Comparison of ENCODE assay signal across 9 cellular contexts in genomic region chr1:16978589-16979474, GRCh38. TPM values are rescaled to one million over a fixed set of nuclear protein-coding genes. Genes with fewer than 3 reads are reported as not detected.
A peak's percentile ranks its signal among the peaks of the same experiment; 100 is the strongest.
DNase-seq lines count a peak whose midpoint lies in the region; ATAC-seq lines count a peak whose summit lies in the region.
"Had no signal": no experiment of that assay in that cellular context is flagged by ENCODE, and none has a peak within 500 bp of the region (broad histone marks: within the 10 kb centered on the region; RNA-seq: fewer than 3 reads in every experiment).

No MANE protein-coding gene starts in this region.

- peak overlapping the region; percentile 64 for H4K12ac ChIP-seq in trophoblast cell (ENCODE audit: low read depth, low read length)

- H3K9ac ChIP-seq in BLaER1 (peak overlapping the region; percentile 74), trophoblast cell (ENCODE audit: low read length) (no peak overlapping the region)

- no peak overlapping the region for H2BK12ac ChIP-seq in trophoblast cell (ENCODE audit: low read length)

- intact Hi-C loops in Right ventricle myocardium superior (cut with DNase I), result no loop called here

- peak overlapping the region; percentile 64 for H4K91ac ChIP-seq in trophoblast cell (ENCODE audit: low read depth, low read length)

- no peak overlapping the region for H2BK5ac ChIP-seq in trophoblast cell (ENCODE audit: low read depth, low read length, poor library complexity)

- in situ Hi-C loops in HAP-1 (cut with MboI; ENCODE audit: low sequenced_read_pairs), result no loop called here

- H3K36me3 ChIP-seq in BLaER1, result no peaks in the 10 kb centered on the region
- H3K36me3 ChIP-seq in trophoblast cell (ENCODE audit: control insufficient read depth in 1 of 2, insufficient read depth in 2 of 2, low read length in 2 of 2), result peaks cover 29 to 30% of the 10 kb centered on the region in 2 experiments
- H3K36me3 ChIP-seq in HAP-1 (replicated peaks), result no peaks in the 10 kb centered on the region

- H3K27me3 ChIP-seq in BLaER1, result peaks cover 19% of the 10 kb centered on the region
- H3K27me3 ChIP-seq in trophoblast cell (ENCODE audit: insufficient read depth, low read length), result no peaks in the 10 kb centered on the region
- no peaks in the 10 kb centered on the region for H3K27me3 ChIP-seq in HAP-1 (ENCODE audit: low read depth)

- H3K4me3 ChIP-seq in BLaER1 (peak overlapping the region; percentile 71), trophoblast cell (ENCODE audit: low read depth, low read length) (peak overlapping the region; percentile 82), HAP-1 (no peak overlapping the region)

- H2AK5ac ChIP-seq in trophoblast cell (ENCODE audit: low read length), result peak overlapping the region; percentile 83

- H2AFZ ChIP-seq in trophoblast cell (ENCODE audit: insufficient read depth, low read length, poor library complexity), result no peak overlapping the region

- H3K23ac ChIP-seq in trophoblast cell (ENCODE audit: low read length), result no peak overlapping the region

- no CpG with 5 or more reads among the region's 19 CpGs for WGBS in trophoblast cell (ENCODE audit: extremely low coverage, insufficient coverage, insufficient read length)

- peak overlapping the region; percentile 41 for H3K4ac ChIP-seq in trophoblast cell (ENCODE audit: low read depth, low read length)

- peak overlapping the region; percentile 55 for H2BK120ac ChIP-seq in trophoblast cell (ENCODE audit: insufficient read depth, low read length, poor library complexity)

- H3K4me2 ChIP-seq in BLaER1 (peak overlapping the region; percentile 97), trophoblast cell (ENCODE audit: low read length) (peak overlapping the region; percentile 68)

- H4K8ac ChIP-seq in trophoblast cell (ENCODE audit: low read depth, low read length), result no peak overlapping the region

- peak; percentile 41 for DNase-seq in SW480 (ENCODE audit: low spot score)
- DNase-seq in Right ventricle myocardium superior, result peak; percentile 57
- DNase-seq in trophoblast cell, result peak in 1 of 2 donors; percentile 3
- no peak for DNase-seq in HAP-1 (ENCODE audit: low spot score in 2 of 2)
- DNase-seq in activated effector memory CD4-positive, alpha-beta T cell treated with Interleukin-2 at 50 U/mL for 16 hours, result no peak
- no peak for DNase-seq in NCI-H128 (lab: John Stamatoyannopoulos, UW; ENCODE audit: unreplicated experiment)
- DNase-seq: NCI-H2171 had no signal

- H3K9me3 ChIP-seq in BLaER1, result no peaks in the 10 kb centered on the region
- no peaks in the 10 kb centered on the region for H3K9me3 ChIP-seq in trophoblast cell (ENCODE audit: insufficient read depth, low read depth, low read length)
- H3K9me3 ChIP-seq in HAP-1, result no peaks in the 10 kb centered on the region

- H4K20me1 ChIP-seq in BLaER1, result peaks cover 25% of the 10 kb centered on the region

- ATAC-seq in Right ventricle myocardium superior (ENCODE audit: poor library complexity), result peak; percentile 70
- ATAC-seq in GM18907 (IDR thresholded peaks at IDR 0.05; ENCODE audit: unreplicated experiment), result no peak

- H3K27ac ChIP-seq in BLaER1, result peak overlapping the region; percentile 67
- no peak overlapping the region for H3K27ac ChIP-seq in trophoblast cell (ENCODE audit: low read depth, low read length)

- H3K79me2 ChIP-seq in trophoblast cell (ENCODE audit: control insufficient read depth, insufficient read depth, low read length, poor library complexity), result peaks cover 6% of the 10 kb centered on the region

- peak overlapping the region; percentile 91 for H3K14ac ChIP-seq in trophoblast cell (ENCODE audit: low read length)

- H3K4me1 ChIP-seq in BLaER1 (peaks cover 31% of the 10 kb centered on the region), trophoblast cell (ENCODE audit: control insufficient read depth in 1 of 2, insufficient read depth in 2 of 2, low read length in 2 of 2) (peaks cover 13 to 23% of the 10 kb centered on the region in 2 experiments), HAP-1 (no peaks in the 10 kb centered on the region)

- H3K79me1 ChIP-seq in trophoblast cell (ENCODE audit: low read length), result peaks cover 19% of the 10 kb centered on the region

- peak overlapping the region; percentile 4 for H3K18ac ChIP-seq in trophoblast cell (ENCODE audit: low read length)

RNA-seq across cellular contexts. Expression of gene MFAP2, which starts 1.6 kb away (rescaled TPM):
- total RNA-seq in Right ventricle myocardium superior, result 4.1 TPM
- 174 and 178 TPM in 2 replicates for polyA plus RNA-seq in trophoblast cell (2013)

RNA-seq across cellular contexts. Expression of gene ATP13A2, which starts 32.9 kb away (rescaled TPM):
- total RNA-seq in Right ventricle myocardium superior, result 15.6 TPM
- 47.8 and 48.3 TPM in 2 replicates for polyA plus RNA-seq in trophoblast cell (2013)

RNA-seq across cellular contexts. Expression of gene CROCC, which starts 57.1 kb away (rescaled TPM):
- 6.9 TPM for total RNA-seq in Right ventricle myocardium superior
- 6.2 TPM in 2 replicates for polyA plus RNA-seq in trophoblast cell (2013)

Comparison
In these comparisons a context has a peak if more than half of its experiments do, and no peak if none do; other contexts are left out.
1. DNase-seq: peak in SW480 (single experiment) and Right ventricle myocardium superior (single experiment); none in HAP-1 (0 of 2), activated effector memory CD4-positive, alpha-beta T cell treated with Interleukin-2 at 50 U/mL for 16 hours (single experiment) and NCI-H128 (single experiment).